ENCODE assay signal across 1 cellular context in the genomic region with DNA sequence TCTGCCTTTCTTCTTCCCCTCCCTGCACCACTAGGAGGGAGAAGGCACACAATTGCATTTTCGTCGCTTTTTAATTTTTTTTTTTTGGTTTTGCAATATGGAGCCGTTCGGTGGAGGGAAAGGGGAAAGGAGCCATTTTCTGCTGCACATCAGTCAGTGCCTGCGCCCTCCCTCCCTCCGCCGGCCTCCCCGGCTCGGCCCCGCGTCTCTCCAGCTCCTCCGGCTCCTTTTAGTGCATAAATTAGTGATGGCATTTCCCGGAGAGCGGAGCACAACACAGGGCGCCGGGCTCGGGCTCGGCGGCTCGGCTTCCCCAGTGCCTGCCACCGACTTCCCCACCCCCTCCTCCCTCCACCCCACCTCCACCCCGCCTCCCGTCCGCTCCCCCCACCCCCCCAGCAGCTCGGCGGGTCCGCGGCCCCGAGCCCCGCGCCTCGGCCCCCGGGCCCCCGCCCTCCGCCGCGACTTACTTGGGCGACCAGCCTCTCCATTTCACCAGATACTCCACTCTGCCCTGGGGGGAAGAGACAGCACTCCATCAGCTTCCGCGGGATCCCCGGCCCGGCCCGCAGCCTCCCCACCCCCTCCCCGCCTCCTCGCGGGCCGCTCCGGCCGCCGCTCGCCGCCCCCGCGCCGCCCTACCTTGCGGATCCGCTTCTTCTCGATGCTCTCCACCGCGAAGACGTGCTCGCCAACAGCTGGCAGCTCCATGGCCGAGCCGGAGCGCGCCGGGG.
TF ChIP-seq lines count a peak whose summit lies in the region.

No MANE protein-coding gene starts in this region.

TF ChIP-seq in H1, 55 proteins besides CTCF, POLR2A, EP300 and RAD21:
- TF ChIP-seq SUZ12 (IDR thresholded peaks at IDR 0.05; ENCODE audit: low read length) (no peak), BACH1 (IDR thresholded peaks at IDR 0.05; ENCODE audit: low read length) (no peak), TEAD4 (IDR thresholded peaks at IDR 0.05; ENCODE audit: low read depth, low read length) (no peak), MAFK (IDR thresholded peaks at IDR 0.05; ENCODE audit: low read depth, low read length) (no peak), SIN3A (conservative IDR thresholded peaks at IDR 0.05 in 1 of 2, IDR thresholded peaks at IDR 0.05 in 1 of 2; ENCODE audit: low read depth in 1 of 2, low read length in 2 of 2) (peak in 1 of 2 experiments; percentile 43; a peak in 1 of 4 replicates), HDAC6 (IDR thresholded peaks at IDR 0.05; ENCODE audit: low read depth, low read length) (no peak), EGR1 (IDR thresholded peaks at IDR 0.05; ENCODE audit: borderline replicate concordance, low read depth, low read length) (peak; percentile 53; the same call in 1 of the 2 replicates), HDAC2 (IDR thresholded peaks at IDR 0.05; ENCODE audit: borderline replicate concordance in 1 of 2, low read depth in 2 of 2, low read length in 2 of 2) (no peak), TCF12 (IDR thresholded peaks at IDR 0.05; ENCODE audit: low read depth, low read length) (no peak), GTF2F1 (IDR thresholded peaks at IDR 0.05; ENCODE audit: borderline replicate concordance, low read depth, low read length) (no peak), CHD2 (IDR thresholded peaks at IDR 0.05; ENCODE audit: low read length) (no peak), CEBPB (IDR thresholded peaks at IDR 0.05; ENCODE audit: low read depth, low read length) (no peak), PHF8 (conservative IDR thresholded peaks at IDR 0.05; ENCODE audit: low read depth, low read length) (no peak), SRF (IDR thresholded peaks at IDR 0.05; ENCODE audit: low read depth, low read length) (no peak), CBX8 (IDR thresholded peaks at IDR 0.05; ENCODE audit: borderline replicate concordance, low read depth, low read length) (no peak), CHD1 (IDR thresholded peaks at IDR 0.05; ENCODE audit: low read depth, low read length) (peak; percentile 62; the same call in 1 of the 2 replicates), RBBP5 (IDR thresholded peaks at IDR 0.05; ENCODE audit: borderline replicate concordance, low read depth, low read length) (no peak), SAP30 (IDR thresholded peaks at IDR 0.05; ENCODE audit: insufficient read depth, insufficient replicate concordance, low read length) (no peak), SP4 (IDR thresholded peaks at IDR 0.05; ENCODE audit: low read length) (no peak), CBX5 (IDR thresholded peaks at IDR 0.05; ENCODE audit: low read depth, low read length) (no peak), KDM4A (IDR thresholded peaks at IDR 0.05; ENCODE audit: low read depth, low read length, severe bottlenecking) (peak; percentile 68), NANOG (IDR thresholded peaks at IDR 0.05; ENCODE audit: insufficient read depth, low read depth, low read length, poor library complexity, severe bottlenecking) (no peak), JUN (IDR thresholded peaks at IDR 0.05; ENCODE audit: low read depth, low read length) (no peak), KDM5A (IDR thresholded peaks at IDR 0.05; ENCODE audit: low read length) (no peak), ZNF274 (IDR thresholded peaks at IDR 0.05; ENCODE audit: borderline replicate concordance, extremely low read depth, low read length) (no peak), KDM1A (IDR thresholded peaks at IDR 0.05; ENCODE audit: borderline replicate concordance, low read length) (no peak), RFX5 (IDR thresholded peaks at IDR 0.05; ENCODE audit: borderline replicate concordance, low read depth, low read length) (no peak), NRF1 (IDR thresholded peaks at IDR 0.05; ENCODE audit: low read depth, low read length) (no peak), RXRA (IDR thresholded peaks at IDR 0.05; ENCODE audit: insufficient read depth, low read depth, low read length) (no peak), EZH2 (IDR thresholded peaks at IDR 0.05; ENCODE audit: low read depth, low read length, severe bottlenecking) (no peak), ASH2L (IDR thresholded peaks at IDR 0.05; ENCODE audit: low read length) (no peak), YY1 (IDR thresholded peaks at IDR 0.05; ENCODE audit: low read depth, low read length) (peak; percentile 85), RNF2 (IDR thresholded peaks at IDR 0.05; ENCODE audit: borderline replicate concordance, low read depth, low read length, missing control alignments, poor library complexity, severe bottlenecking) (peak; percentile 14), GABPA (IDR thresholded peaks at IDR 0.05; ENCODE audit: borderline replicate concordance, insufficient read depth, low read length) (no peak), FOSL1 (IDR thresholded peaks at IDR 0.05; ENCODE audit: insufficient read depth, low read depth, low read length) (no peak), CREB1 (IDR thresholded peaks at IDR 0.05) (no peak), CTBP2 (IDR thresholded peaks at IDR 0.05; ENCODE audit: borderline replicate concordance, insufficient read depth, insufficient read length, low read length) (no peak), SIRT6 (IDR thresholded peaks at IDR 0.05; ENCODE audit: low read length) (no peak), TAF1 (IDR thresholded peaks at IDR 0.05; ENCODE audit: low read depth, low read length) (no peak), BCL11A (IDR thresholded peaks at IDR 0.05; ENCODE audit: low read depth in 2 of 2, low read length in 2 of 2) (no peak)
- TF ChIP-seq, protein P1, sequence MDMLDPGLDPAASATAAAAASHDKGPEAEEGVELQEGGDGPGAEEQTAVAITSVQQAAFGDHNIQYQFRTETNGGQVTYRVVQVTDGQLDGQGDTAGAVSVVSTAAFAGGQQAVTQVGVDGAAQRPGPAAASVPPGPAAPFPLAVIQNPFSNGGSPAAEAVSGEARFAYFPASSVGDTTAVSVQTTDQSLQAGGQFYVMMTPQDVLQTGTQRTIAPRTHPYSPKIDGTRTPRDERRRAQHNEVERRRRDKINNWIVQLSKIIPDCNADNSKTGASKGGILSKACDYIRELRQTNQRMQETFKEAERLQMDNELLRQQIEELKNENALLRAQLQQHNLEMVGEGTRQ (IDR thresholded peaks at IDR 0.05; ENCODE audit: low read length) = no peak
- TF ChIP-seq, protein P2, sequence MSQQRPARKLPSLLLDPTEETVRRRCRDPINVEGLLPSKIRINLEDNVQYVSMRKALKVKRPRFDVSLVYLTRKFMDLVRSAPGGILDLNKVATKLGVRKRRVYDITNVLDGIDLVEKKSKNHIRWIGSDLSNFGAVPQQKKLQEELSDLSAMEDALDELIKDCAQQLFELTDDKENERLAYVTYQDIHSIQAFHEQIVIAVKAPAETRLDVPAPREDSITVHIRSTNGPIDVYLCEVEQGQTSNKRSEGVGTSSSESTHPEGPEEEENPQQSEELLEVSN (IDR thresholded peaks at IDR 0.05) = peak; percentile 39; the same call in 1 of the 2 replicates
- TF ChIP-seq, protein P3, sequence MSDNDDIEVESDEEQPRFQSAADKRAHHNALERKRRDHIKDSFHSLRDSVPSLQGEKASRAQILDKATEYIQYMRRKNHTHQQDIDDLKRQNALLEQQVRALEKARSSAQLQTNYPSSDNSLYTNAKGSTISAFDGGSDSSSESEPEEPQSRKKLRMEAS (IDR thresholded peaks at IDR 0.05) = peak; percentile 18; the same call in 1 of the 2 replicates
- TF ChIP-seq, protein P4, sequence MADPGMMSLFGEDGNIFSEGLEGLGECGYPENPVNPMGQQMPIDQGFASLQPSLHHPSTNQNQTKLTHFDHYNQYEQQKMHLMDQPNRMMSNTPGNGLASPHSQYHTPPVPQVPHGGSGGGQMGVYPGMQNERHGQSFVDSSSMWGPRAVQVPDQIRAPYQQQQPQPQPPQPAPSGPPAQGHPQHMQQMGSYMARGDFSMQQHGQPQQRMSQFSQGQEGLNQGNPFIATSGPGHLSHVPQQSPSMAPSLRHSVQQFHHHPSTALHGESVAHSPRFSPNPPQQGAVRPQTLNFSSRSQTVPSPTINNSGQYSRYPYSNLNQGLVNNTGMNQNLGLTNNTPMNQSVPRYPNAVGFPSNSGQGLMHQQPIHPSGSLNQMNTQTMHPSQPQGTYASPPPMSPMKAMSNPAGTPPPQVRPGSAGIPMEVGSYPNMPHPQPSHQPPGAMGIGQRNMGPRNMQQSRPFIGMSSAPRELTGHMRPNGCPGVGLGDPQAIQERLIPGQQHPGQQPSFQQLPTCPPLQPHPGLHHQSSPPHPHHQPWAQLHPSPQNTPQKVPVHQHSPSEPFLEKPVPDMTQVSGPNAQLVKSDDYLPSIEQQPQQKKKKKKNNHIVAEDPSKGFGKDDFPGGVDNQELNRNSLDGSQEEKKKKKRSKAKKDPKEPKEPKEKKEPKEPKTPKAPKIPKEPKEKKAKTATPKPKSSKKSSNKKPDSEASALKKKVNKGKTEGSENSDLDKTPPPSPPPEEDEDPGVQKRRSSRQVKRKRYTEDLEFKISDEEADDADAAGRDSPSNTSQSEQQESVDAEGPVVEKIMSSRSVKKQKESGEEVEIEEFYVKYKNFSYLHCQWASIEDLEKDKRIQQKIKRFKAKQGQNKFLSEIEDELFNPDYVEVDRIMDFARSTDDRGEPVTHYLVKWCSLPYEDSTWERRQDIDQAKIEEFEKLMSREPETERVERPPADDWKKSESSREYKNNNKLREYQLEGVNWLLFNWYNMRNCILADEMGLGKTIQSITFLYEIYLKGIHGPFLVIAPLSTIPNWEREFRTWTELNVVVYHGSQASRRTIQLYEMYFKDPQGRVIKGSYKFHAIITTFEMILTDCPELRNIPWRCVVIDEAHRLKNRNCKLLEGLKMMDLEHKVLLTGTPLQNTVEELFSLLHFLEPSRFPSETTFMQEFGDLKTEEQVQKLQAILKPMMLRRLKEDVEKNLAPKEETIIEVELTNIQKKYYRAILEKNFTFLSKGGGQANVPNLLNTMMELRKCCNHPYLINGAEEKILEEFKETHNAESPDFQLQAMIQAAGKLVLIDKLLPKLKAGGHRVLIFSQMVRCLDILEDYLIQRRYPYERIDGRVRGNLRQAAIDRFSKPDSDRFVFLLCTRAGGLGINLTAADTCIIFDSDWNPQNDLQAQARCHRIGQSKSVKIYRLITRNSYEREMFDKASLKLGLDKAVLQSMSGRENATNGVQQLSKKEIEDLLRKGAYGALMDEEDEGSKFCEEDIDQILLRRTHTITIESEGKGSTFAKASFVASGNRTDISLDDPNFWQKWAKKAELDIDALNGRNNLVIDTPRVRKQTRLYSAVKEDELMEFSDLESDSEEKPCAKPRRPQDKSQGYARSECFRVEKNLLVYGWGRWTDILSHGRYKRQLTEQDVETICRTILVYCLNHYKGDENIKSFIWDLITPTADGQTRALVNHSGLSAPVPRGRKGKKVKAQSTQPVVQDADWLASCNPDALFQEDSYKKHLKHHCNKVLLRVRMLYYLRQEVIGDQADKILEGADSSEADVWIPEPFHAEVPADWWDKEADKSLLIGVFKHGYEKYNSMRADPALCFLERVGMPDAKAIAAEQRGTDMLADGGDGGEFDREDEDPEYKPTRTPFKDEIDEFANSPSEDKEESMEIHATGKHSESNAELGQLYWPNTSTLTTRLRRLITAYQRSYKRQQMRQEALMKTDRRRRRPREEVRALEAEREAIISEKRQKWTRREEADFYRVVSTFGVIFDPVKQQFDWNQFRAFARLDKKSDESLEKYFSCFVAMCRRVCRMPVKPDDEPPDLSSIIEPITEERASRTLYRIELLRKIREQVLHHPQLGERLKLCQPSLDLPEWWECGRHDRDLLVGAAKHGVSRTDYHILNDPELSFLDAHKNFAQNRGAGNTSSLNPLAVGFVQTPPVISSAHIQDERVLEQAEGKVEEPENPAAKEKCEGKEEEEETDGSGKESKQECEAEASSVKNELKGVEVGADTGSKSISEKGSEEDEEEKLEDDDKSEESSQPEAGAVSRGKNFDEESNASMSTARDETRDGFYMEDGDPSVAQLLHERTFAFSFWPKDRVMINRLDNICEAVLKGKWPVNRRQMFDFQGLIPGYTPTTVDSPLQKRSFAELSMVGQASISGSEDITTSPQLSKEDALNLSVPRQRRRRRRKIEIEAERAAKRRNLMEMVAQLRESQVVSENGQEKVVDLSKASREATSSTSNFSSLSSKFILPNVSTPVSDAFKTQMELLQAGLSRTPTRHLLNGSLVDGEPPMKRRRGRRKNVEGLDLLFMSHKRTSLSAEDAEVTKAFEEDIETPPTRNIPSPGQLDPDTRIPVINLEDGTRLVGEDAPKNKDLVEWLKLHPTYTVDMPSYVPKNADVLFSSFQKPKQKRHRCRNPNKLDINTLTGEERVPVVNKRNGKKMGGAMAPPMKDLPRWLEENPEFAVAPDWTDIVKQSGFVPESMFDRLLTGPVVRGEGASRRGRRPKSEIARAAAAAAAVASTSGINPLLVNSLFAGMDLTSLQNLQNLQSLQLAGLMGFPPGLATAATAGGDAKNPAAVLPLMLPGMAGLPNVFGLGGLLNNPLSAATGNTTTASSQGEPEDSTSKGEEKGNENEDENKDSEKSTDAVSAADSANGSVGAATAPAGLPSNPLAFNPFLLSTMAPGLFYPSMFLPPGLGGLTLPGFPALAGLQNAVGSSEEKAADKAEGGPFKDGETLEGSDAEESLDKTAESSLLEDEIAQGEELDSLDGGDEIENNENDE (IDR thresholded peaks at IDR 0.05; ENCODE audit: insufficient replicate concordance, low read length) = no peak
- TF ChIP-seq, protein P5, sequence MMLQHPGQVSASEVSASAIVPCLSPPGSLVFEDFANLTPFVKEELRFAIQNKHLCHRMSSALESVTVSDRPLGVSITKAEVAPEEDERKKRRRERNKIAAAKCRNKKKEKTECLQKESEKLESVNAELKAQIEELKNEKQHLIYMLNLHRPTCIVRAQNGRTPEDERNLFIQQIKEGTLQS (IDR thresholded peaks at IDR 0.05; ENCODE audit: insufficient read depth, low read depth, low read length) = no peak
- TF ChIP-seq, protein P6, sequence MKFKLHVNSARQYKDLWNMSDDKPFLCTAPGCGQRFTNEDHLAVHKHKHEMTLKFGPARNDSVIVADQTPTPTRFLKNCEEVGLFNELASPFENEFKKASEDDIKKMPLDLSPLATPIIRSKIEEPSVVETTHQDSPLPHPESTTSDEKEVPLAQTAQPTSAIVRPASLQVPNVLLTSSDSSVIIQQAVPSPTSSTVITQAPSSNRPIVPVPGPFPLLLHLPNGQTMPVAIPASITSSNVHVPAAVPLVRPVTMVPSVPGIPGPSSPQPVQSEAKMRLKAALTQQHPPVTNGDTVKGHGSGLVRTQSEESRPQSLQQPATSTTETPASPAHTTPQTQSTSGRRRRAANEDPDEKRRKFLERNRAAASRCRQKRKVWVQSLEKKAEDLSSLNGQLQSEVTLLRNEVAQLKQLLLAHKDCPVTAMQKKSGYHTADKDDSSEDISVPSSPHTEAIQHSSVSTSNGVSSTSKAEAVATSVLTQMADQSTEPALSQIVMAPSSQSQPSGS (IDR thresholded peaks at IDR 0.05; ENCODE audit: low read length) = no peak
